In the genomic region with DNA sequence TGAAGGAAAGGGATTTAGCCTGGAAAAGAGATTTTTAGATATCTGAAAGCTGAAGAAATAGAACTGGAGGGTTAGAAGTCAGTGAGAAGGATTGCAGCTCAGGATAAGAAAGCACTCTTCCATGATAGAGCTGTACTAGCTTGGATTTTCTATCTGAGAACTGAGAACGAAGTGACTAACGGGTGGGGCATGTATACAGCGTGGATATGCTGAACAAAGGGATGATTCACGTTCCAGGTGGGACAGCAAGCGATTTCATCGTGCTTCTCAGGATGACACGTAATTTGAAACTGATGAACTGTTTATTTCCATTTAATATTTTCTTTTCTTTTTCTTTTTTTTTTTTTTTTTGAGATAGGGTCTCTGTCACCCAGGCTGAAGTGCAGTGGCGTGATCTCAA, we compare ENCODE assay signal across 19 cellular contexts. TPM values are rescaled to one million over a fixed set of nuclear protein-coding genes. Genes with fewer than 3 reads are reported as not detected.
DNase-seq lines count a peak whose midpoint lies in the region; ATAC-seq, FAIRE-seq and TF ChIP-seq lines count a peak whose summit lies in the region.
"Had no signal": no experiment of that assay in that cellular context is flagged by ENCODE, and none has a peak within 500 bp of the region (broad histone marks: within the 10 kb centered on the region; RNA-seq: fewer than 3 reads in every experiment).

No MANE protein-coding gene starts in this region.

- peaks cover 46% of the 10 kb centered on the region for H3K4me1 ChIP-seq in A549
- peaks cover 66% of the 10 kb centered on the region for H3K4me1 ChIP-seq in BLaER1
- H3K4me1 ChIP-seq in PC-3 (ENCODE audit: insufficient read depth, low read length), result peaks cover 23% of the 10 kb centered on the region

- peaks cover 35% of the 10 kb centered on the region for H3K79me2 ChIP-seq in PC-3 (ENCODE audit: low read length)

- no TSS peak for BruUV-seq in PC-3 (replicated peaks; lab: Mats Ljungman, UMichigan)

- H3K9me3 Mint-ChIP-seq in CD14-positive monocyte, result no peaks in the 10 kb centered on the region

- H3K36me3 Mint-ChIP-seq in CD14-positive monocyte, result peaks cover 41 to 46% of the 10 kb centered on the region in 2 donors

- no peak for TF ChIP-seq EP300 in A549 (IDR thresholded peaks at IDR 0.05)

- no peak overlapping the region for H3K4me3 Mint-ChIP-seq in CD14-positive monocyte

- peak; percentile 22 to 36 for DNase-seq in A549 (ENCODE audit: low read depth in 1 of 2, low spot score in 1 of 2)
- DNase-seq in PC-3, result peak; percentile 95
- DNase-seq in epithelial cell of prostate (ENCODE audit: low read depth, low spot score), result peak; percentile 54
- no peak for DNase-seq in NCI-H1048 (lab: John Stamatoyannopoulos, UW)
- DNase-seq in NCI-H2171 treated with DMSO at 0.1 percent for 48 hours (lab: John Stamatoyannopoulos, UW), result no peak
- DNase-seq in CD14-positive monocyte (ENCODE audit: low spot score), result no peak
- DNase-seq: COR-L47, H7, hypothalamus, left ventricle myocardium inferior, NCI-H187 treated with DMSO at 0.1 percent for 48 hours, NCI-H748 treated with DMSO at 0.1 percent for 48 hours, SHP77 treated with DMSO at 0.1 percent for 48 hours had no signal

- H3K27ac Mint-ChIP-seq in CD14-positive monocyte, result no peak overlapping the region
- H3K27ac Mint-ChIP-seq: progenitor cell of endocrine pancreas had no signal

- no peak overlapping the region for H2AFZ ChIP-seq in PC-3 (ENCODE audit: low read length)

- POLR2A ChIA-PET in A549 (lab: Yijun Ruan, JAX), result no interaction called here
- POLR2A ChIA-PET in PC-3 (lab: Charles Lee; ENCODE audit: unreplicated experiment), result no interaction called here

- TF ChIP-seq CTCF in A549 (IDR thresholded peaks at IDR 0.05) (no peak), PC-3 (conservative IDR thresholded peaks at IDR 0.05; ENCODE audit: low read depth, low read length) (no peak), CD14-positive monocyte (IDR thresholded peaks at IDR 0.05) (no peak)

- CTCF ChIA-PET in A549 (lab: Yijun Ruan, JAX), result interaction anchor here (4.1 kb wide), 1 partner anchor 76 kb away, joined by 24 read pairs; no protein-coding TSS in a partner anchor
- CTCF ChIA-PET in PC-3 (lab: Charles Lee), result interaction anchor here (0.5 to 1.0 kb wide), 6 partner anchors 28 to 460 kb away, joined by 3 to 7 read pairs (median 3); no protein-coding TSS in a partner anchor

- H3K27me3 Mint-ChIP-seq in CD14-positive monocyte (ENCODE audit: low read depth in 3 of 3), result peaks cover 0 to 3% (median 2%) of the 10 kb centered on the region in 3 donors
- H3K27me3 Mint-ChIP-seq: progenitor cell of endocrine pancreas had no signal

- no peak overlapping the region for H3K4me3 ChIP-seq in A549
- H3K4me3 ChIP-seq in BLaER1, result no peak overlapping the region
- H3K4me3 ChIP-seq in PC-3 (ENCODE audit: low read length), result no peak overlapping the region
- H3K4me3 ChIP-seq: adrenal gland, left ventricle myocardium inferior had no signal

- no peak overlapping the region for H3K9ac ChIP-seq in BLaER1
- H3K9ac ChIP-seq in PC-3 (ENCODE audit: low read length), result peak overlapping the region; percentile 63

- no peak for TF ChIP-seq RAD21 in A549 (conservative IDR thresholded peaks at IDR 0.05 in 1 of 2, IDR thresholded peaks at IDR 0.05 in 1 of 2)

- peak overlapping the region; percentile 30 to 54; a peak in 3 of 6 replicates for H3K27ac ChIP-seq in A549
- no peak overlapping the region for H3K27ac ChIP-seq in BLaER1
- H3K27ac ChIP-seq in PC-3 (ENCODE audit: low read length), result peak overlapping the region; percentile 85
- peak overlapping the region; percentile 25 for H3K27ac ChIP-seq in epithelial cell of prostate
- H3K27ac ChIP-seq: left ventricle myocardium inferior had no signal

- intact Hi-C loops in PC-3 (cut with micrococcal nuclease) (no loop called here), CD14-positive monocyte (cut with micrococcal nuclease) (no loop called here)

- H3F3A ChIP-seq in PC-3 (ENCODE audit: low read length, unreplicated experiment), result no peaks in the 10 kb centered on the region

- ATAC-seq in A549 (peak; percentile 49 to 78; a peak in 5 of 6 replicates), PC-3 (peak; percentile 93), HG02678 (IDR thresholded peaks at IDR 0.05; ENCODE audit: unreplicated experiment) (no peak)

- peaks cover 94% of the 10 kb centered on the region for H4K20me1 ChIP-seq in BLaER1
- H4K20me1 ChIP-seq in PC-3 (ENCODE audit: low read length), result no peaks in the 10 kb centered on the region

- peaks cover 39% of the 10 kb centered on the region for H3K36me3 ChIP-seq in BLaER1
- peaks cover 32% of the 10 kb centered on the region for H3K36me3 ChIP-seq in PC-3 (ENCODE audit: low read depth, low read length)

- WGBS in A549 (ENCODE audit: missing lambda C conversion rate), result 49% methylated on average over 8 of the region's 8 CpGs

- H3K9me2 ChIP-seq in PC-3 (replicated peaks; ENCODE audit: low read length), result no peaks in the 10 kb centered on the region

- no peaks in the 10 kb centered on the region for H3K9me3 ChIP-seq in A549
- H3K9me3 ChIP-seq in BLaER1, result no peaks in the 10 kb centered on the region
- no peaks in the 10 kb centered on the region for H3K9me3 ChIP-seq in PC-3 (ENCODE audit: low read length)
- H3K9me3 ChIP-seq: adrenal gland, left ventricle myocardium inferior had no signal

- H3K4me1 Mint-ChIP-seq in CD14-positive monocyte, result peaks cover 69% of the 10 kb centered on the region

- H3K4me2 ChIP-seq in A549 (0 out of 3 replicates have a peak overlapping the region, but pooled peaks have one; percentile 19), BLaER1 (peak overlapping the region; percentile 90), PC-3 (ENCODE audit: low read length) (peak overlapping the region; percentile 62)

- no peak for FAIRE-seq in A549 (lab: Jason Lieb, UNC)
- FAIRE-seq: colon, TTC549 had no signal

- TF ChIP-seq POLR2A in A549 (IDR thresholded peaks at IDR 0.05; ENCODE audit: low read length), result no peak

- H3K27me3 ChIP-seq in BLaER1 (no peaks in the 10 kb centered on the region), PC-3 (ENCODE audit: low read length) (no peaks in the 10 kb centered on the region)
- H3K27me3 ChIP-seq: adrenal gland had no signal

TF ChIP-seq in A549, 52 proteins besides CTCF, POLR2A, EP300 and RAD21:
- TF ChIP-seq, protein P1, sequence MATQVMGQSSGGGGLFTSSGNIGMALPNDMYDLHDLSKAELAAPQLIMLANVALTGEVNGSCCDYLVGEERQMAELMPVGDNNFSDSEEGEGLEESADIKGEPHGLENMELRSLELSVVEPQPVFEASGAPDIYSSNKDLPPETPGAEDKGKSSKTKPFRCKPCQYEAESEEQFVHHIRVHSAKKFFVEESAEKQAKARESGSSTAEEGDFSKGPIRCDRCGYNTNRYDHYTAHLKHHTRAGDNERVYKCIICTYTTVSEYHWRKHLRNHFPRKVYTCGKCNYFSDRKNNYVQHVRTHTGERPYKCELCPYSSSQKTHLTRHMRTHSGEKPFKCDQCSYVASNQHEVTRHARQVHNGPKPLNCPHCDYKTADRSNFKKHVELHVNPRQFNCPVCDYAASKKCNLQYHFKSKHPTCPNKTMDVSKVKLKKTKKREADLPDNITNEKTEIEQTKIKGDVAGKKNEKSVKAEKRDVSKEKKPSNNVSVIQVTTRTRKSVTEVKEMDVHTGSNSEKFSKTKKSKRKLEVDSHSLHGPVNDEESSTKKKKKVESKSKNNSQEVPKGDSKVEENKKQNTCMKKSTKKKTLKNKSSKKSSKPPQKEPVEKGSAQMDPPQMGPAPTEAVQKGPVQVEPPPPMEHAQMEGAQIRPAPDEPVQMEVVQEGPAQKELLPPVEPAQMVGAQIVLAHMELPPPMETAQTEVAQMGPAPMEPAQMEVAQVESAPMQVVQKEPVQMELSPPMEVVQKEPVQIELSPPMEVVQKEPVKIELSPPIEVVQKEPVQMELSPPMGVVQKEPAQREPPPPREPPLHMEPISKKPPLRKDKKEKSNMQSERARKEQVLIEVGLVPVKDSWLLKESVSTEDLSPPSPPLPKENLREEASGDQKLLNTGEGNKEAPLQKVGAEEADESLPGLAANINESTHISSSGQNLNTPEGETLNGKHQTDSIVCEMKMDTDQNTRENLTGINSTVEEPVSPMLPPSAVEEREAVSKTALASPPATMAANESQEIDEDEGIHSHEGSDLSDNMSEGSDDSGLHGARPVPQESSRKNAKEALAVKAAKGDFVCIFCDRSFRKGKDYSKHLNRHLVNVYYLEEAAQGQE (IDR thresholded peaks at IDR 0.05), result no peak
- TF ChIP-seq, protein P2, sequence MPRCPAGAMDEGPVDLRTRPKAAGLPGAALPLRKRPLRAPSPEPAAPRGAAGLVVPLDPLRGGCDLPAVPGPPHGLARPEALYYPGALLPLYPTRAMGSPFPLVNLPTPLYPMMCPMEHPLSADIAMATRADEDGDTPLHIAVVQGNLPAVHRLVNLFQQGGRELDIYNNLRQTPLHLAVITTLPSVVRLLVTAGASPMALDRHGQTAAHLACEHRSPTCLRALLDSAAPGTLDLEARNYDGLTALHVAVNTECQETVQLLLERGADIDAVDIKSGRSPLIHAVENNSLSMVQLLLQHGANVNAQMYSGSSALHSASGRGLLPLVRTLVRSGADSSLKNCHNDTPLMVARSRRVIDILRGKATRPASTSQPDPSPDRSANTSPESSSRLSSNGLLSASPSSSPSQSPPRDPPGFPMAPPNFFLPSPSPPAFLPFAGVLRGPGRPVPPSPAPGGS (IDR thresholded peaks at IDR 0.05), result no peak
- no peak for TF ChIP-seq JUN (IDR thresholded peaks at IDR 0.05)

RNA-seq across cellular contexts. Expression of a gene that starts 53.0 kb away (rescaled TPM):
- 108 and 113 TPM in 2 replicates for polyA plus RNA-seq in A549 (2011; rRNA removed)
- 39.1 and 47.4 TPM in 2 replicates for polyA plus RNA-seq in A549 (2012; cell fraction: cytosol; rRNA removed)
- 93.2 and 96.9 TPM in 2 replicates for polyA plus RNA-seq in A549 (2012; cell fraction: nucleus; rRNA removed)
- polyA plus RNA-seq in A549 (2017; fragmentation: RNase III; extraction: RNeasy Plus Mini Kit Qiagen cat#74134 plus additional on column Dnase treatment), result 38.4 to 55.5 TPM (median 48.9 TPM) in 3 replicates
- 139 and 141 TPM in 2 replicates for polyA minus RNA-seq in A549 (2011; rRNA and poly(A)+ RNA removed)
- 82.1 and 110 TPM in 2 replicates for total RNA-seq in PC-3 (2014; rRNA removed)
- polyA plus RNA-seq in CD14-positive monocyte, result 1 to 10 TPM; 3.2 to 3.3 TPM

Comparison
In these comparisons a context has a peak if more than half of its experiments do, and no peak if none do; other contexts are left out.
1. DNase-seq: peak in A549 (2 of 2), PC-3 (single experiment) and epithelial cell of prostate (single experiment); none in NCI-H1048 (single experiment), NCI-H2171 treated with DMSO at 0.1 percent for 48 hours (single experiment) and CD14-positive monocyte (single experiment).
2. H3K4me2 ChIP-seq: peak in every context shown above with its lines; median percentile 90 in BLaER1; 62 in PC-3; 19 in A549.
3. RNA of a gene that starts 53.0 kb away (polyA plus RNA-seq): 38.4 to 113 TPM in A549; 3.2 to 3.3 TPM in CD14-positive monocyte; every median in the first group is over 4 times any median in the second.